13 cellular contexts compared by ENCODE assay signal in genomic region chr20:6533321-6533720, GRCh38.
DNase-seq lines count a peak whose midpoint lies in the region; ATAC-seq and TF ChIP-seq lines count a peak whose summit lies in the region.
"Had no signal": no experiment of that assay in that cellular context is flagged by ENCODE, and none has a peak within 500 bp of the region (broad histone marks: within the 10 kb centered on the region; RNA-seq: fewer than 3 reads in every experiment).

No MANE protein-coding gene starts in this region.

- ATAC-seq in GM19324 (IDR thresholded peaks at IDR 0.05; ENCODE audit: low FRiP score, unreplicated experiment): no peak
- ATAC-seq: stimulated activated effector memory CD8-positive, alpha-beta T cell treated with anti-CD3 and anti-CD28 coated beads, Interleukin-12 subunit alpha, Interleukin-12 subunit beta, amount 100 ng/mL, for 72 hours had no signal

- H3K27me3 ChIP-seq in brain microvascular endothelial cell (replicated peaks) (no peaks in the 10 kb centered on the region), mucosa of rectum (ENCODE audit: control insufficient read depth in 2 of 2, insufficient read depth in 2 of 2, low read length in 2 of 2) (no peaks in the 10 kb centered on the region)
- H3K27me3 ChIP-seq: heart left ventricle had no signal

- H3K9ac ChIP-seq in mucosa of rectum (ENCODE audit: low read depth in 1 of 2, low read length in 2 of 2): no peak overlapping the region

- H3K36me3 ChIP-seq in brain microvascular endothelial cell (replicated peaks) (no peaks in the 10 kb centered on the region), mucosa of rectum (ENCODE audit: control insufficient read depth in 2 of 2, insufficient read depth in 2 of 2, low read length in 2 of 2) (no peaks in the 10 kb centered on the region)
- H3K36me3 ChIP-seq: heart left ventricle had no signal

- H3K4me1 ChIP-seq in mucosa of rectum (ENCODE audit: control insufficient read depth in 2 of 2, insufficient read depth in 2 of 2, low read length in 2 of 2): peaks cover 0 to 2% of the 10 kb centered on the region in 2 donors
- H3K4me1 ChIP-seq: heart left ventricle had no signal

- H3K9me3 ChIP-seq in mucosa of rectum (ENCODE audit: control insufficient read depth in 2 of 2, low read length in 2 of 2): no peaks in the 10 kb centered on the region

- in situ Hi-C loops in brain microvascular endothelial cell (cut with HindIII; ENCODE audit: low pct_ligation_motif_present, low sequenced_read_pairs): no loop called here

- DNase-seq in AG08396 (ENCODE audit: low spot score): peak; percentile 26
- peak; percentile 41 for DNase-seq in HT-29 (ENCODE audit: low spot score)
- peak; percentile 60 for DNase-seq in brain microvascular endothelial cell
- DNase-seq in SKM-1 treated with dmso at 0.1 percent for 144 hours (lab: John Stamatoyannopoulos, UW; ENCODE audit: unreplicated experiment): no peak
- no peak for DNase-seq in hepatic stellate cell (ENCODE audit: low spot score)
- no peak for DNase-seq in stimulated activated CD4-positive, alpha-beta T cell treated with anti-CD3 and anti-CD28 coated beads, Interleukin-2, amount 100 ng/mL, for 48 hours
- DNase-seq: activated T-cell treated with anti-CD3 and anti-CD28 coated beads for 4 hours; CD8-positive, alpha-beta memory T cell; NCI-H1092 treated with DMSO at 0.1 percent for 48 hours had no signal

- H3K4me3 ChIP-seq in brain microvascular endothelial cell (ENCODE audit: low read depth, low read length): no peak overlapping the region
- no peak overlapping the region for H3K4me3 ChIP-seq in mucosa of rectum (ENCODE audit: low read length in 2 of 2)

- no peak for TF ChIP-seq CTCF in brain microvascular endothelial cell (IDR thresholded peaks at IDR 0.05; ENCODE audit: low read depth, low read length, missing control alignments)

- H3K27ac ChIP-seq in brain microvascular endothelial cell (peak overlapping the region; percentile 89), mucosa of rectum (ENCODE audit: low read depth in 2 of 2, low read length in 2 of 2) (peak overlapping the region; percentile 13 to 67)

Comparison
In these comparisons a context has a peak if more than half of its experiments do, and no peak if none do; other contexts are left out.
1. DNase-seq: peak in AG08396 (single experiment), HT-29 (single experiment) and brain microvascular endothelial cell (single experiment); none in SKM-1 treated with dmso at 0.1 percent for 144 hours (single experiment), hepatic stellate cell (single experiment) and stimulated activated CD4-positive, alpha-beta T cell treated with anti-CD3 and anti-CD28 coated beads, Interleukin-2, amount 100 ng/mL, for 48 hours (0 of 2).